Comparison of ENCODE assay signal across 23 cellular contexts in genomic region chr17:56937688-56938087, GRCh38. TPM values are rescaled to one million over a fixed set of nuclear protein-coding genes. Genes with fewer than 3 reads are reported as not detected.
A peak's percentile ranks its signal among the peaks of the same experiment; 100 is the strongest.
DNase-seq lines count a peak whose midpoint lies in the region; ATAC-seq and TF ChIP-seq lines count a peak whose summit lies in the region.
"Had no signal": no experiment of that assay in that cellular context is flagged by ENCODE, and none has a peak within 500 bp of the region (broad histone marks: within the 10 kb centered on the region; RNA-seq: fewer than 3 reads in every experiment).

No MANE protein-coding gene starts in this region.

- H3K9me3 Mint-ChIP-seq in natural killer cell treated with Interleukin-12 subunit alpha and Interleukin-12 subunit beta and Interleukin-15 and Interleukin-18, amount 100 ng/mL, for 72 hours = no peaks in the 10 kb centered on the region
- H3K9me3 Mint-ChIP-seq in natural killer cell = no peaks in the 10 kb centered on the region
- H3K9me3 Mint-ChIP-seq: activated naive CD4-positive, alpha-beta T cell treated with anti-CD3 and anti-CD28 coated beads, Interleukin-2, amount 50 U/mL, for 24 hours; dendritic cell treated with granulocyte-macrophage colony-stimulating factor and Interleukin-4, amounts not matched to agents 40 ng/mL and 50 ng/mL, for 4 days had no signal

- H3K27ac Mint-ChIP-seq in natural killer cell treated with Interleukin-12 subunit alpha and Interleukin-12 subunit beta and Interleukin-15 and Interleukin-18, amount 100 ng/mL, for 72 hours = peak overlapping the region; percentile 28 to 58
- H3K27ac Mint-ChIP-seq in natural killer cell = no peak overlapping the region
- H3K27ac Mint-ChIP-seq: activated naive CD4-positive, alpha-beta T cell treated with anti-CD3 and anti-CD28 coated beads, Interleukin-2, amount 50 U/mL, for 24 hours; dendritic cell treated with granulocyte-macrophage colony-stimulating factor and Interleukin-4, amounts not matched to agents 40 ng/mL and 50 ng/mL, for 4 days had no signal

- H3K36me3 ChIP-seq in SK-N-SH (replicated peaks in 1 of 2; ENCODE audit: control insufficient read depth in 1 of 2, insufficient read depth in 2 of 2, low read length in 1 of 2) = peaks cover 44 to 64% of the 10 kb centered on the region in 2 experiments
- peaks cover 0 to 23% of the 10 kb centered on the region in 2 donors for H3K36me3 ChIP-seq in vagina

- H3K27me3 ChIP-seq in SK-N-SH (ENCODE audit: insufficient read depth) = no peaks in the 10 kb centered on the region
- no peaks in the 10 kb centered on the region for H3K27me3 ChIP-seq in vagina
- H3K27me3 ChIP-seq: BLaER1 treated with 17β-estradiol and CSF1 and Interleukin-3, amounts not matched to agents 10 nM and 100 nM; brain microvascular endothelial cell; tibial artery had no signal

- H3K27ac ChIP-seq in SK-N-SH (ENCODE audit: low read depth in 2 of 2, low read length in 1 of 2) (peak overlapping the region in 1 of 2 experiments; percentile 22; a peak in 2 of 4 replicates), epithelial cell of prostate (peak overlapping the region; percentile 52), vagina (peak overlapping the region; percentile 52)
- H3K27ac ChIP-seq: 22Rv1; BLaER1 treated with 17β-estradiol and CSF1 and Interleukin-3, amounts not matched to agents 10 nM and 100 nM; brain microvascular endothelial cell; tibial artery had no signal

- H3K4me3 Mint-ChIP-seq in natural killer cell treated with Interleukin-12 subunit alpha and Interleukin-12 subunit beta and Interleukin-15 and Interleukin-18, amount 100 ng/mL, for 72 hours = no peak overlapping the region
- no peak overlapping the region for H3K4me3 Mint-ChIP-seq in natural killer cell
- H3K4me3 Mint-ChIP-seq: activated naive CD4-positive, alpha-beta T cell treated with anti-CD3 and anti-CD28 coated beads, Interleukin-2, amount 50 U/mL, for 24 hours; dendritic cell treated with granulocyte-macrophage colony-stimulating factor and Interleukin-4, amounts not matched to agents 40 ng/mL and 50 ng/mL, for 4 days had no signal

- no peaks in the 10 kb centered on the region for H3K9me2 ChIP-seq in SK-N-SH

- H3K4me1 ChIP-seq in SK-N-SH (ENCODE audit: control insufficient read depth in 1 of 2, insufficient read depth in 2 of 2, low read depth in 1 of 2, low read length in 1 of 2) (peaks cover 0 to 10% of the 10 kb centered on the region in 2 experiments; a peak in 1 of 4 replicates), vagina (peaks cover 22% of the 10 kb centered on the region)
- H3K4me1 ChIP-seq: tibial artery had no signal

- H2AFZ ChIP-seq in SK-N-SH (ENCODE audit: low read depth) = no peak overlapping the region

- TF ChIP-seq CTCF in SK-N-SH (IDR thresholded peaks at IDR 0.05) = no peak
- TF ChIP-seq CTCF in natural killer cell (IDR thresholded peaks at IDR 0.05) = no peak
- no peak for TF ChIP-seq CTCF in vagina (IDR thresholded peaks at IDR 0.05)

- no peak for TF ChIP-seq POLR2A in vagina (IDR thresholded peaks at IDR 0.05)

- H3F3A ChIP-seq in SK-N-SH (replicated peaks; ENCODE audit: insufficient read depth) = peaks cover 4% of the 10 kb centered on the region

- H3K27me3 Mint-ChIP-seq in natural killer cell treated with Interleukin-12 subunit alpha and Interleukin-12 subunit beta and Interleukin-15 and Interleukin-18, amount 100 ng/mL, for 72 hours = no peaks in the 10 kb centered on the region
- H3K27me3 Mint-ChIP-seq in natural killer cell (ENCODE audit: low read depth in 2 of 2) = no peaks in the 10 kb centered on the region
- H3K27me3 Mint-ChIP-seq: activated naive CD4-positive, alpha-beta T cell treated with anti-CD3 and anti-CD28 coated beads, Interleukin-2, amount 50 U/mL, for 24 hours; dendritic cell treated with granulocyte-macrophage colony-stimulating factor and Interleukin-4, amounts not matched to agents 40 ng/mL and 50 ng/mL, for 4 days had no signal

- no peaks in the 10 kb centered on the region for H3K9me3 ChIP-seq in SK-N-SH
- no peaks in the 10 kb centered on the region for H3K9me3 ChIP-seq in vagina
- H3K9me3 ChIP-seq: tibial artery had no signal

- H4K20me1 ChIP-seq in SK-N-SH (ENCODE audit: insufficient read depth) = no peaks in the 10 kb centered on the region

- CTCF ChIA-PET in SK-N-SH (lab: Yijun Ruan, JAX) = interaction anchor here (1.4 to 10.6 kb wide), 3 partner anchors 21 to 119 kb away, joined by 3 to 251 read pairs (median 29); no protein-coding TSS in a partner anchor

- DNase-seq in SK-N-SH (no peak), natural killer cell (no peak), epithelial cell of prostate (ENCODE audit: low read depth, low spot score) (no peak), vagina (ENCODE audit: extremely low spot score in 2 of 2) (no peak), SKM-1 (lab: John Stamatoyannopoulos, UW; ENCODE audit: unreplicated experiment) (no peak), islet precursor cell (no peak)
- DNase-seq in natural killer cell treated with Interleukin-12 subunit alpha and Interleukin-12 subunit beta and Interleukin-15 and Interleukin-18, amount 100 ng/mL, for 72 hours (ENCODE audit: low spot score) = no peak
- DNase-seq: brain microvascular endothelial cell; HCEC 1CT; head of caudate nucleus; NCI-H187 treated with DMSO at 0.1 percent for 48 hours; NCI-H446; NK-92 treated with Interleukin-12 subunit alpha and Interleukin-12 subunit beta, amount 100 ng/mL, for 24 hours; SHP77 treated with DMSO at 0.1 percent for 48 hours; tibial artery had no signal

- TF ChIP-seq EP300 in SK-N-SH (IDR thresholded peaks at IDR 0.05; ENCODE audit: borderline replicate concordance in 1 of 2, low read depth in 1 of 2, low read length in 1 of 2) = no peak

- H3K36me3 Mint-ChIP-seq in natural killer cell treated with Interleukin-12 subunit alpha and Interleukin-12 subunit beta and Interleukin-15 and Interleukin-18, amount 100 ng/mL, for 72 hours = peaks cover 22% of the 10 kb centered on the region
- peaks cover 18% of the 10 kb centered on the region for H3K36me3 Mint-ChIP-seq in natural killer cell

- no peak overlapping the region for H3K9ac ChIP-seq in SK-N-SH
- H3K9ac ChIP-seq: BLaER1 treated with 17β-estradiol and CSF1 and Interleukin-3, amounts not matched to agents 10 nM and 100 nM had no signal

- WGBS in SK-N-SH (ENCODE audit: low lambda C conversion rate) = 72% methylated on average over 2 of the region's 2 CpGs

- no peaks in the 10 kb centered on the region for H3K79me2 ChIP-seq in SK-N-SH (ENCODE audit: insufficient read depth)

- POLR2A ChIA-PET in SK-N-SH (lab: Yijun Ruan, JAX) = no interaction called here

- peak overlapping the region; percentile 2; the same call in 1 of the 2 replicates for H3K4me2 ChIP-seq in SK-N-SH
- H3K4me2 ChIP-seq: BLaER1 treated with 17β-estradiol and CSF1 and Interleukin-3, amounts not matched to agents 10 nM and 100 nM had no signal

- H3K4me3 ChIP-seq in SK-N-SH (ENCODE audit: low read depth in 2 of 2, low read length in 1 of 2) (no peak overlapping the region), vagina (no peak overlapping the region)
- H3K4me3 ChIP-seq: BLaER1 treated with 17β-estradiol and CSF1 and Interleukin-3, amounts not matched to agents 10 nM and 100 nM; GM12878; tibial artery had no signal

- ATAC-seq in SK-N-SH treated with all-trans-retinoic acid at 6 μM for 48 hours (no peak), natural killer cell (no peak)
- no peak for ATAC-seq in natural killer cell treated with Interleukin-12 subunit alpha and Interleukin-12 subunit beta and Interleukin-15 and Interleukin-18, amount 100 ng/mL, for 72 hours
- ATAC-seq: activated CD4-positive, CD25-positive, alpha-beta regulatory T cell treated with anti-CD3 and anti-CD28 coated beads, Interleukin-2, amount 50 U/mL, for 24 hours; esophagus mucosa; GM12878 had no signal

- peaks cover 18 to 23% of the 10 kb centered on the region in 2 donors for H3K4me1 Mint-ChIP-seq in natural killer cell treated with Interleukin-12 subunit alpha and Interleukin-12 subunit beta and Interleukin-15 and Interleukin-18, amount 100 ng/mL, for 72 hours (ENCODE audit: low read depth in 2 of 2)
- H3K4me1 Mint-ChIP-seq in natural killer cell = peaks cover 13% of the 10 kb centered on the region in 2 donors

- no peak for TF ChIP-seq RAD21 in SK-N-SH (IDR thresholded peaks at IDR 0.05; ENCODE audit: low read length)

- intact Hi-C loops in natural killer cell (cut with micrococcal nuclease) (no loop called here), vagina (cut with DNase I) (no loop called here)

TF ChIP-seq in SK-N-SH, 30 proteins besides CTCF, POLR2A, EP300 and RAD21:
- TF ChIP-seq SMC3 (IDR thresholded peaks at IDR 0.05; ENCODE audit: low read depth, low read length) (no peak), JUND (IDR thresholded peaks at IDR 0.05) (0 out of 2 replicates have a peak, but pooled peaks have one; percentile 28), FOSL2 (IDR thresholded peaks at IDR 0.05; ENCODE audit: borderline replicate concordance, low read depth) (peak; percentile 46; the same call in 1 of the 2 replicates)
TF ChIP-seq in SK-N-SH: peak in this region for 2.

TF ChIP-seq in SK-N-SH treated with all-trans-retinoic acid at 6 μM for 48 hours, 23 proteins besides CTCF, POLR2A, EP300 and RAD21 (continues in another document):
- TF ChIP-seq BACH2 (CRISPR knock-in tag; IDR thresholded peaks at IDR 0.05; ENCODE audit: borderline replicate concordance) = no peak
- TF ChIP-seq ARNTL (CRISPR knock-in tag; IDR thresholded peaks at IDR 0.05; ENCODE audit: borderline replicate concordance, low read depth) = no peak
- no peak for TF ChIP-seq ZC3H10 (CRISPR knock-in tag; IDR thresholded peaks at IDR 0.05)

RNA-seq across cellular contexts. Expression of gene COIL, which starts 23.2 kb away (rescaled TPM):
- polyA plus RNA-seq in SK-N-SH (2012; rRNA removed) = 3.9 and 5.7 TPM in 2 replicates
- 5.6 and 6.7 TPM in 2 replicates for polyA plus RNA-seq in SK-N-SH (2012; cell fraction: cytosol; rRNA removed)
- polyA plus RNA-seq in SK-N-SH (2012; cell fraction: nucleus; rRNA removed) = 5.7 and 8.1 TPM in 2 replicates
- total RNA-seq in natural killer cell treated with Interleukin-12 subunit alpha and Interleukin-12 subunit beta and Interleukin-15 and Interleukin-18, amount 100 ng/mL, for 72 hours = 10 to 100 TPM; 18.5 to 18.9 TPM
- total RNA-seq in natural killer cell = 10 to 100 TPM; 18.6 to 23.8 (median 20.6) TPM
- 9.8 TPM for total RNA-seq in vagina

RNA-seq across cellular contexts. Expression of gene TRIM25, which starts 23.8 kb away (rescaled TPM):
- polyA plus RNA-seq in SK-N-SH (2012; rRNA removed) = 17.1 and 24.2 TPM in 2 replicates
- 18.0 and 21.9 TPM in 2 replicates for polyA plus RNA-seq in SK-N-SH (2012; cell fraction: cytosol; rRNA removed)
- polyA plus RNA-seq in SK-N-SH (2012; cell fraction: nucleus; rRNA removed) = 39.0 and 52.3 TPM in 2 replicates
- total RNA-seq in natural killer cell treated with Interleukin-12 subunit alpha and Interleukin-12 subunit beta and Interleukin-15 and Interleukin-18, amount 100 ng/mL, for 72 hours = 100 to 1,000 TPM in 1 of 2 donors, 10 to 100 TPM in 1; 45.9 to 104 TPM
- total RNA-seq in natural killer cell = 100 to 1,000 TPM in 1 of 3 donors, 10 to 100 TPM in 2; 50.4 to 100 (median 74.5) TPM
- 70.0 TPM for total RNA-seq in vagina

RNA-seq across cellular contexts. Expression of gene SCPEP1, which starts 40.2 kb away (rescaled TPM):
- polyA plus RNA-seq in SK-N-SH (2012; rRNA removed) = 99.6 and 124 TPM in 2 replicates
- polyA plus RNA-seq in SK-N-SH (2012; cell fraction: cytosol; rRNA removed) = 105 and 109 TPM in 2 replicates
- 95.1 and 141 TPM in 2 replicates for polyA plus RNA-seq in SK-N-SH (2012; cell fraction: nucleus; rRNA removed)
- 10 to 100 TPM; 13.2 to 21.7 TPM for total RNA-seq in natural killer cell treated with Interleukin-12 subunit alpha and Interleukin-12 subunit beta and Interleukin-15 and Interleukin-18, amount 100 ng/mL, for 72 hours
- 10 to 100 TPM; 28.7 to 37.2 (median 35.3) TPM for total RNA-seq in natural killer cell
- total RNA-seq in vagina = 69.5 TPM

Comparison
In these comparisons a context has a peak if more than half of its experiments do, and no peak if none do; other contexts are left out.
1. H3K27ac Mint-ChIP-seq: peak in natural killer cell treated with Interleukin-12 subunit alpha and Interleukin-12 subunit beta and Interleukin-15 and Interleukin-18, amount 100 ng/mL, for 72 hours (2 of 2); none in natural killer cell (0 of 2).